In genomic region chr6:143449082-143449481, GRCh38 we compare ENCODE assay signal across 9 cellular contexts. TPM values are rescaled to one million over a fixed set of nuclear protein-coding genes. Genes with fewer than 3 reads are reported as not detected.
DNase-seq lines count a peak whose midpoint lies in the region; ATAC-seq, FAIRE-seq and TF ChIP-seq lines count a peak whose summit lies in the region.
"Had no signal": no experiment of that assay in that cellular context is flagged by ENCODE, and none has a peak within 500 bp of the region (broad histone marks: within the 10 kb centered on the region; RNA-seq: fewer than 3 reads in every experiment).

No MANE protein-coding gene starts in this region.

- no peaks in the 10 kb centered on the region for H3K27me3 Mint-ChIP-seq in CD4-positive, alpha-beta memory T cell
- no peaks in the 10 kb centered on the region for H3K27me3 Mint-ChIP-seq in astrocyte (ENCODE audit: low read depth, unreplicated experiment)
- H3K27me3 Mint-ChIP-seq in natural killer cell treated with Interleukin-12 subunit alpha and Interleukin-12 subunit beta and Interleukin-15 and Interleukin-18, amount 100 ng/mL, for 72 hours = no peaks in the 10 kb centered on the region

- no peaks in the 10 kb centered on the region for H4K20me1 ChIP-seq in astrocyte (ENCODE audit: insufficient read depth, low read length)

- H3K4me1 ChIP-seq in CD4-positive, alpha-beta memory T cell (ENCODE audit: insufficient read depth, low read length) = peaks cover 28% of the 10 kb centered on the region
- H3K4me1 ChIP-seq in HUES6 (ENCODE audit: control insufficient read depth, insufficient read depth, low read length) (peaks cover 4% of the 10 kb centered on the region; the same call in 1 of the 2 replicates), astrocyte (ENCODE audit: insufficient read depth, low read length) (peaks cover 15% of the 10 kb centered on the region)

- peak overlapping the region in 6 of 8 donors; percentile 94 to 100 (median 97) for H3K4me3 Mint-ChIP-seq in CD4-positive, alpha-beta memory T cell
- peak overlapping the region; percentile 99 for H3K4me3 Mint-ChIP-seq in astrocyte (ENCODE audit: unreplicated experiment)
- peak overlapping the region; percentile 93 for H3K4me3 Mint-ChIP-seq in natural killer cell treated with Interleukin-12 subunit alpha and Interleukin-12 subunit beta and Interleukin-15 and Interleukin-18, amount 100 ng/mL, for 72 hours

- intact Hi-C loops in CD4-positive, alpha-beta memory T cell (cut with micrococcal nuclease) = no loop called here

- H3K9me3 Mint-ChIP-seq in CD4-positive, alpha-beta memory T cell = peaks cover 0 to 1% (median 0%) of the 10 kb centered on the region in 8 donors
- H3K9me3 Mint-ChIP-seq in astrocyte (ENCODE audit: unreplicated experiment) = no peaks in the 10 kb centered on the region
- H3K9me3 Mint-ChIP-seq in natural killer cell treated with Interleukin-12 subunit alpha and Interleukin-12 subunit beta and Interleukin-15 and Interleukin-18, amount 100 ng/mL, for 72 hours = no peaks in the 10 kb centered on the region

- no peak for ATAC-seq in natural killer cell treated with Interleukin-12 subunit alpha and Interleukin-12 subunit beta and Interleukin-15 and Interleukin-18, amount 100 ng/mL, for 72 hours
- no peak for ATAC-seq in GM18868 (IDR thresholded peaks at IDR 0.05; ENCODE audit: unreplicated experiment)

- peak overlapping the region; percentile 91 for H2AFZ ChIP-seq in astrocyte (ENCODE audit: low read depth, low read length)

- H3K9ac ChIP-seq in HUES6 (ENCODE audit: low read length) (no peak overlapping the region), astrocyte (ENCODE audit: low read length) (peak overlapping the region; percentile 96)

- H3K36me3 Mint-ChIP-seq in CD4-positive, alpha-beta memory T cell = peaks cover 5 to 17% of the 10 kb centered on the region in 2 donors
- peaks cover under 1% of the 10 kb centered on the region for H3K36me3 Mint-ChIP-seq in astrocyte (ENCODE audit: low read depth, unreplicated experiment)
- H3K36me3 Mint-ChIP-seq in natural killer cell treated with Interleukin-12 subunit alpha and Interleukin-12 subunit beta and Interleukin-15 and Interleukin-18, amount 100 ng/mL, for 72 hours = no peaks in the 10 kb centered on the region

- H3K36me3 ChIP-seq in CD4-positive, alpha-beta memory T cell (ENCODE audit: insufficient read depth, low read length) = no peaks in the 10 kb centered on the region
- no peaks in the 10 kb centered on the region; the same call in 1 of the 2 replicates for H3K36me3 ChIP-seq in HUES6 (ENCODE audit: control insufficient read depth, insufficient read depth, low read length)
- H3K36me3 ChIP-seq in astrocyte (ENCODE audit: insufficient read depth, low read length) = peaks cover under 1% of the 10 kb centered on the region
- H3K36me3 ChIP-seq: brain microvascular endothelial cell had no signal

- no peaks in the 10 kb centered on the region for H3K9me3 ChIP-seq in CD4-positive, alpha-beta memory T cell (ENCODE audit: control insufficient read depth in 1 of 2, low read length in 2 of 2)
- H3K9me3 ChIP-seq in HUES6 (ENCODE audit: control insufficient read depth, insufficient read depth, low read depth, low read length) (no peaks in the 10 kb centered on the region), astrocyte (ENCODE audit: insufficient read depth, low read depth, low read length) (no peaks in the 10 kb centered on the region)

- in situ Hi-C loops in KBM-7 (cut with MboI; ENCODE audit: low pct_unique_long_range_greater_than_20kb, low sequenced_read_pairs) = no loop called here

- H3K4me1 Mint-ChIP-seq in CD4-positive, alpha-beta memory T cell = peaks cover 17 to 40% (median 29%) of the 10 kb centered on the region in 4 donors
- peaks cover 4% of the 10 kb centered on the region for H3K4me1 Mint-ChIP-seq in astrocyte (ENCODE audit: low read depth, unreplicated experiment)
- peaks cover 22 to 24% of the 10 kb centered on the region in 2 donors for H3K4me1 Mint-ChIP-seq in natural killer cell treated with Interleukin-12 subunit alpha and Interleukin-12 subunit beta and Interleukin-15 and Interleukin-18, amount 100 ng/mL, for 72 hours (ENCODE audit: low read depth in 2 of 2)

- H3K4me2 ChIP-seq in astrocyte (ENCODE audit: low read length) = peak overlapping the region; percentile 89

- TF ChIP-seq CTCF in astrocyte (IDR thresholded peaks at IDR 0.05; ENCODE audit: insufficient read depth, low read depth, low read length) = no peak

- H3K27ac Mint-ChIP-seq in CD4-positive, alpha-beta memory T cell = peak overlapping the region in 2 of 7 donors; percentile 42 to 86
- no peak overlapping the region for H3K27ac Mint-ChIP-seq in astrocyte (ENCODE audit: unreplicated experiment)
- H3K27ac Mint-ChIP-seq in natural killer cell treated with Interleukin-12 subunit alpha and Interleukin-12 subunit beta and Interleukin-15 and Interleukin-18, amount 100 ng/mL, for 72 hours = peak overlapping the region in 1 of 2 donors; percentile 93

- H3K4me3 ChIP-seq in CD4-positive, alpha-beta memory T cell (ENCODE audit: low read length in 2 of 2) = peak overlapping the region; percentile 95 to 99
- H3K4me3 ChIP-seq in HUES6 (ENCODE audit: low read depth, low read length) = peak overlapping the region; percentile 95
- peak overlapping the region; percentile 94 for H3K4me3 ChIP-seq in astrocyte (ENCODE audit: insufficient read depth, low read depth, low read length)

- H3K27ac ChIP-seq in CD4-positive, alpha-beta memory T cell (ENCODE audit: low read depth, low read length) = no peak overlapping the region
- H3K27ac ChIP-seq in HUES6 (ENCODE audit: low read depth, low read length) (no peak overlapping the region), astrocyte (ENCODE audit: low read depth, low read length) (no peak overlapping the region)

- FAIRE-seq in astrocyte (lab: Jason Lieb, UNC) = no peak

- no peaks in the 10 kb centered on the region for H3K27me3 ChIP-seq in CD4-positive, alpha-beta memory T cell (ENCODE audit: insufficient read depth, low read length)
- H3K27me3 ChIP-seq in HUES6 (ENCODE audit: control insufficient read depth, insufficient read depth, low read length) = no peaks in the 10 kb centered on the region
- no peaks in the 10 kb centered on the region for H3K27me3 ChIP-seq in astrocyte (ENCODE audit: insufficient read depth, low read length)
- H3K27me3 ChIP-seq: brain microvascular endothelial cell had no signal

- DNase-seq in CD4-positive, alpha-beta memory T cell = no peak
- no peak for DNase-seq in astrocyte (ENCODE audit: low read depth)
- DNase-seq in natural killer cell treated with Interleukin-12 subunit alpha and Interleukin-12 subunit beta and Interleukin-15 and Interleukin-18, amount 100 ng/mL, for 72 hours (ENCODE audit: low spot score) = no peak
- no peak for DNase-seq in stimulated activated CD4-positive, alpha-beta T cell treated with anti-CD3 and anti-CD28 coated beads, Interleukin-15, amount 100 ng/mL, for 24 hours
- no peak for DNase-seq in GM19238 (ENCODE audit: insufficient read length, low spot score)
- no peak for DNase-seq in KBM-7
- DNase-seq: brain microvascular endothelial cell had no signal

- POLR2A ChIA-PET in CD4-positive, alpha-beta memory T cell (lab: Charles Lee; ENCODE audit: partially characterized antibody) = interaction anchor here (1.0 to 2.3 kb wide), 6 partner anchors 56 to 606 kb away, joined by 3 to 21 read pairs (median 4); partner anchors contain the start of genes FUCA2 and LTV1

- CTCF ChIA-PET in CD4-positive, alpha-beta memory T cell (lab: Charles Lee; ENCODE audit: partially characterized antibody) = interaction anchor here (0.9 to 1.9 kb wide), 2 partner anchors 22 to 130 kb away, joined by 3 to 9 read pairs; no protein-coding TSS in a partner anchor

- H3K79me2 ChIP-seq in astrocyte (ENCODE audit: insufficient read depth, low read length) = peaks cover 54% of the 10 kb centered on the region

RNA-seq across cellular contexts. Expression of gene ADAT2, which starts 1.4 kb away (rescaled TPM):
- total RNA-seq in CD4-positive, alpha-beta memory T cell = 10 to 100 TPM; 10.5 to 11.2 TPM
- 1 to 10 TPM in 1 of 2 donors, under 1 TPM in 1; 0.31 to 1.4 TPM for polyA plus RNA-seq in CD4-positive, alpha-beta memory T cell
- total RNA-seq in astrocyte = 6.2 and 8.1 TPM in 2 replicates
- total RNA-seq in natural killer cell treated with Interleukin-12 subunit alpha and Interleukin-12 subunit beta and Interleukin-15 and Interleukin-18, amount 100 ng/mL, for 72 hours = 10 to 100 TPM; 11.1 to 26.9 TPM

RNA-seq across cellular contexts. Expression of gene PEX3, which starts 1.5 kb away (rescaled TPM):
- total RNA-seq in CD4-positive, alpha-beta memory T cell = 10 to 100 TPM; 20.8 to 23.5 TPM
- 10 to 100 TPM; 23.0 to 26.2 TPM for polyA plus RNA-seq in CD4-positive, alpha-beta memory T cell
- total RNA-seq in astrocyte = 14.2 and 20.8 TPM in 2 replicates
- total RNA-seq in natural killer cell treated with Interleukin-12 subunit alpha and Interleukin-12 subunit beta and Interleukin-15 and Interleukin-18, amount 100 ng/mL, for 72 hours = 10 to 100 TPM; 21.8 to 23.3 TPM
